12 cellular contexts compared by ENCODE assay signal in genomic region chr9:97397220-97397619, GRCh38. TPM values are rescaled to one million over a fixed set of nuclear protein-coding genes. Genes with fewer than 3 reads are reported as not detected.
A peak's percentile ranks its signal among the peaks of the same experiment; 100 is the strongest.
DNase-seq lines count a peak whose midpoint lies in the region; ATAC-seq lines count a peak whose summit lies in the region.
"Had no signal": no experiment of that assay in that cellular context is flagged by ENCODE, and none has a peak within 500 bp of the region (broad histone marks: within the 10 kb centered on the region; RNA-seq: fewer than 3 reads in every experiment).

No MANE protein-coding gene starts in this region.

- H3K27ac Mint-ChIP-seq in central memory CD8-positive, alpha-beta T cell (ENCODE audit: low read depth), result no peak overlapping the region

- peak; percentile 77 for ATAC-seq in GM18502 (IDR thresholded peaks at IDR 0.05; ENCODE audit: poor library complexity, unreplicated experiment)
- ATAC-seq in GM19452 (IDR thresholded peaks at IDR 0.05; ENCODE audit: unreplicated experiment), result peak; percentile 75
- ATAC-seq in HG03571 (IDR thresholded peaks at IDR 0.05; ENCODE audit: unreplicated experiment), result peak; percentile 44
- ATAC-seq in central memory CD8-positive, alpha-beta T cell (replicated peaks; ENCODE audit: extremely low read depth, poor library complexity, severe bottlenecking), result peak; percentile 43

- no peaks in the 10 kb centered on the region for H3K27me3 Mint-ChIP-seq in central memory CD8-positive, alpha-beta T cell

- H3K4me3 Mint-ChIP-seq in central memory CD8-positive, alpha-beta T cell, result no peak overlapping the region

- no peaks in the 10 kb centered on the region for H3K9me3 Mint-ChIP-seq in central memory CD8-positive, alpha-beta T cell

- no peak for DNase-seq in central memory CD8-positive, alpha-beta T cell (ENCODE audit: low spot score in 2 of 2)
- no peak for DNase-seq in mesenteric fat pad (ENCODE audit: low spot score)
- no peak for DNase-seq in cardiac septum (ENCODE audit: low spot score)
- no peak for DNase-seq in NCI-H1694 (lab: John Stamatoyannopoulos, UW)
- DNase-seq in cerebellum (ENCODE audit: low spot score), result no peak
- DNase-seq: left ventricle myocardium inferior, NCI-H2171 treated with DMSO at 0.1 percent for 48 hours, ovary, SHP77 treated with DMSO at 0.1 percent for 48 hours had no signal

- H3K36me3 Mint-ChIP-seq in central memory CD8-positive, alpha-beta T cell (ENCODE audit: insufficient read depth), result peaks cover 2% of the 10 kb centered on the region

- intact Hi-C loops in cardiac septum (cut with DNase I), result no loop called here

- H3K4me1 Mint-ChIP-seq in central memory CD8-positive, alpha-beta T cell, result peaks cover 6% of the 10 kb centered on the region

RNA-seq across cellular contexts. Expression of gene TDRD7, which starts 14.7 kb away (rescaled TPM):
- total RNA-seq in mesenteric fat pad, result 15.1 TPM
- total RNA-seq in cardiac septum, result 8.8 TPM
- 10.2 TPM for total RNA-seq in cerebellum
